23 cellular contexts compared by ENCODE assay signal in the genomic region with DNA sequence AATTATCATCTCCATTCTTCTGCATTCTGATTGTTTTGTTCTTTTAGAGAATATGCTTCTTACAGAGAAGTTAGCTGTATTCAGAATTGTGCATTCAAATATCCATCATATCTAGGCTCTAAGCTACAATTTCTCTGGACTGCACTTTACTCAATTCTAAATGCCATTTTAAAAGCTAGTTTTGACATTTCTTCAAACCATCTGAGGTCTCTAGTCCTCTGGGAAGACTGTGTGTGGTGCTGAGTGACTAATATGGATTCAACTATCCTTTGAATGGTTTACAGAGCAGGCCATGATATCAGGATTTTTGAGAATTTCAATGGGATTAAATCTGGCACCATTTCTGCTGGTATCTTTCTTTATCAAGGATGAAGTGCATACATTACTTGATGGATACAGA.
"Had no signal": no experiment of that assay in that cellular context is flagged by ENCODE, and none has a peak within 500 bp of the region (broad histone marks: within the 10 kb centered on the region; RNA-seq: fewer than 3 reads in every experiment).

No MANE protein-coding gene starts in this region.

- H3K27me3 ChIP-seq: stomach, suprapubic skin, testis, tibial artery, tibial nerve, transverse colon, upper lobe of left lung, upper lobe of right lung, uterus, vagina had no signal

- DNase-seq: stimulated activated CD4-positive, alpha-beta T cell treated with anti-CD3 and anti-CD28 coated beads, Interleukin-2, amount 100 ng/mL, for 48 hours; stimulated activated CD4-positive, alpha-beta T cell treated with anti-CD3 and anti-CD28 coated beads, Interleukin-4, amount 100 ng/mL, for 1 hour; stimulated activated CD4-positive, alpha-beta T cell treated with anti-CD3 and anti-CD28 coated beads, Interleukin-4, amount 100 ng/mL, for 24 hours; stimulated activated CD4-positive, alpha-beta T cell treated with anti-CD3 and anti-CD28 coated beads, Interleukin-4, amount 100 ng/mL, for 4 hours; stimulated activated CD8-positive, alpha-beta memory T cell treated with anti-CD3 and anti-CD28 coated beads, Interleukin-4, amount 100 ng/mL, for 48 hours; stimulated activated naive B cell treated with anti-CD40 and anti-IgM and Interleukin-4, amounts not matched to agents 10 μg/mL and 1 μg/mL and 100 μg/mL, for 72 hours; stimulated activated naive CD4-positive, alpha-beta T cell; stimulated activated naive CD4-positive, alpha-beta T cell treated with Interleukin-2 at 50 U/mL for 16 hours; stimulated activated naive CD8-positive, alpha-beta T cell treated with anti-CD3 and anti-CD28 coated beads, Interleukin-15, amount 100 ng/mL, for 72 hours; stimulated activated naive CD8-positive, alpha-beta T cell treated with anti-CD3 and anti-CD28 coated beads, Interleukin-15, Interleukin-2, amounts not matched to agents 100 U/mL and 50 U/mL, for 24 hours; stomach; substantia nigra; testis; tibial artery; transverse colon; trophoblast cell; upper lobe of left lung; upper lobe of right lung; uterus had no signal

- H3K4me3 ChIP-seq: stomach, suprapubic skin, testis, thoracic aorta, tibial artery, tibial nerve, transverse colon, upper lobe of left lung, upper lobe of right lung, uterus, vagina had no signal

- H3K36me3 ChIP-seq: stomach, suprapubic skin, thoracic aorta, tibial artery, tibial nerve, transverse colon, upper lobe of left lung, upper lobe of right lung, uterus, vagina had no signal

- H3K9me3 ChIP-seq: stomach, testis, thoracic aorta, upper lobe of left lung, upper lobe of right lung, uterus, vagina had no signal

- H3K27ac ChIP-seq: stomach, suprapubic skin, testis, thoracic aorta, tibial artery, tibial nerve, transverse colon, upper lobe of left lung, upper lobe of right lung, uterus, vagina had no signal

- H3K4me1 ChIP-seq: stomach, suprapubic skin, testis, tibial artery, tibial nerve, transverse colon, upper lobe of left lung, upper lobe of right lung, uterus, vagina had no signal
